ENCODE assay signal across 8 cellular contexts in the genomic region with DNA sequence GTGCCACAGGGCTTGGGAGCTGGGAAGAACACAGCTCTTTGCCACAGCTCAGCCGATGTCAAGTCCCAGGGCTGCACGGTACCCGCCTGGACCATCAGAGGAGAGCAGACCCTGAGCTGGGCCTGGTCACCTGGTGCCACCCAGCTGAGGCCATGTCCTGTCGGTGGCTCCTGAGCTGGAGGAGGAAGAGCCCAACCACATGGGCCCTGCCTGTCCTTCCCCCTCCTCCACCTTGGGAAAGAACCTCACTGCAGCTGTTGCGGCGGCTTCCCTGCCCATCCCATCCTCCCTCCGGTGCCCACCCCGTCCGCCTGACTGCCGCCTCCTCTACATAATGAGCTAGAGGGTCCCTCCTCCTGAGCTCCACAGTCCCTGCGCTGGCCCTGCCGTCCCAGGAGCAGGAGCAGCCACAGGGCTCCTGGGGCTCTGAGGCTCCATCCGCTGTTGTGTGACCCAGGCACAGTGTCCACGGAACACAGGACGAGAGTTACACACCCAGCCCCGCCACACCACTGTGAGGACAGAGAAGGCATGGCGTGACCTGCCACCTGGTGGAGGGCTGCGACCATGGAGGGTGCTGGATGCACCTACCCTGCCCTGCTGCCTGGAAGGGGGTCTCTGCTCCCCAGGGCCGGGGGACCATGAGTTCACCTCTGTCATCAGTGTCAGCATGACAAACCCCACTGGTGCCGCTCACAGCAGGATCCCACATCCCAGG. TPM values are rescaled to one million over a fixed set of nuclear protein-coding genes. Genes with fewer than 3 reads are reported as not detected.
DNase-seq lines count a peak whose midpoint lies in the region; ATAC-seq, FAIRE-seq and TF ChIP-seq lines count a peak whose summit lies in the region.

No MANE protein-coding gene starts in this region.

- ATAC-seq in K562 (peak; percentile 77), GM19463 (IDR thresholded peaks at IDR 0.05; ENCODE audit: unreplicated experiment) (no peak), GM19452 (IDR thresholded peaks at IDR 0.05; ENCODE audit: unreplicated experiment) (no peak)

- TF ChIP-seq EP300 in K562 (IDR thresholded peaks at IDR 0.05; ENCODE audit: low read length): no peak
- no peak for TF ChIP-seq EP300 in stomach (IDR thresholded peaks at IDR 0.05)

- peaks cover 3% of the 10 kb centered on the region; the same call in 1 of the 3 replicates for H3K36me3 ChIP-seq in K562 (ENCODE audit: control insufficient read depth, insufficient read depth, low read length)
- H3K36me3 ChIP-seq in stomach: peaks cover 0 to 15% (median 11%) of the 10 kb centered on the region in 4 donors

- H3K4me1 ChIP-seq in K562 (replicated peaks in 1 of 2; ENCODE audit: control insufficient read depth in 2 of 2, insufficient read depth in 2 of 2, low read length in 2 of 2) (peaks cover 0 to 49% of the 10 kb centered on the region in 2 experiments; a peak in 4 of 5 replicates), stomach (peaks cover 17 to 36% (median 28%) of the 10 kb centered on the region in 4 donors)

- H3K9me1 ChIP-seq in K562 (ENCODE audit: control insufficient read depth, insufficient read depth, low read length): no peaks in the 10 kb centered on the region

- TF ChIP-seq POLR2A in K562 (conservative IDR thresholded peaks at IDR 0.05): no peak
- TF ChIP-seq POLR2A in stomach (IDR thresholded peaks at IDR 0.05): no peak

- 28% methylated on average over 19 of the region's 20 CpGs for WGBS in K562 (ENCODE audit: insufficient coverage, low coverage, missing lambda C conversion rate)
- WGBS in stomach, 5 donors: 27 to 43% (median 33%) methylated on average over 16 to 20 of the region's 20 CpGs

- DNase-seq in activated gamma-delta T cell treated with Interleukin-2 at 50 U/mL for 16 hours (peak; percentile 42), activated gamma-delta T cell (lab: John Stamatoyannopoulos, UW) (no peak), RWPE1 (ENCODE audit: low spot score) (peak; percentile 47), K562 (ENCODE audit: extremely low read depth in 1 of 4, low spot score in 3 of 4) (peak in 3 of 4 experiments; percentile 34 to 52 (median 40)), kidney tubule cell (ENCODE audit: low spot score) (peak; percentile 32), stomach (peak; percentile 39)

- no TSS peak for BruUV-seq in K562 (replicated peaks; lab: Mats Ljungman, UMichigan)

- H3K9ac ChIP-seq in K562 (ENCODE audit: insufficient read depth in 1 of 2, low read depth in 2 of 2, low read length in 2 of 2): peak overlapping the region in 1 of 2 experiments; percentile 61; a peak in 2 of 4 replicates

- no peaks in the 10 kb centered on the region for H3K79me2 ChIP-seq in K562 (ENCODE audit: control insufficient read depth, insufficient read depth, low read length)

- H3K9me3 ChIP-seq in K562 (replicated peaks; ENCODE audit: control insufficient read depth, insufficient read depth, low read depth, low read length): no peaks in the 10 kb centered on the region
- H3K9me3 ChIP-seq in stomach: no peaks in the 10 kb centered on the region

- H3K4me3 ChIP-seq in K562 (no peak overlapping the region), stomach (no peak overlapping the region)

- TF ChIP-seq CTCF in RWPE1 (conservative IDR thresholded peaks at IDR 0.05; ENCODE audit: low read depth) (peak; percentile 65), K562 (IDR thresholded peaks at IDR 0.05 in 2 of 3, conservative IDR thresholded peaks at IDR 0.05 in 1 of 3; ENCODE audit: insufficient read depth in 2 of 3, low read depth in 1 of 3, low read length in 3 of 3) (peak; percentile 48 to 60 (median 48)), stomach (IDR thresholded peaks at IDR 0.05) (peak in 5 of 7 experiments; percentile 26 to 74 (median 39))

- H3K27me3 ChIP-seq in K562 (ENCODE audit: control insufficient read depth in 2 of 2, insufficient read depth in 2 of 2, low read length in 2 of 2) (peaks cover 15 to 20% of the 10 kb centered on the region in 2 experiments), stomach (peaks cover 0 to 39% (median 27%) of the 10 kb centered on the region in 3 donors)

- no peak for FAIRE-seq in K562 (lab: Jason Lieb, UNC)

- in situ Hi-C loops in K562 (cut with MboI): no loop called here

- H4K20me1 ChIP-seq in K562 (replicated peaks; ENCODE audit: control insufficient read depth, insufficient read depth, low read length): no peaks in the 10 kb centered on the region

- peak in 1 of 2 experiments; percentile 57; a peak in 2 of 4 replicates for TF ChIP-seq RAD21 in K562 (CRISPR knock-in tag; conservative IDR thresholded peaks at IDR 0.05 in 1 of 2, IDR thresholded peaks at IDR 0.05 in 1 of 2)

- POLR2A ChIA-PET in RWPE1 (lab: Yijun Ruan, JAX; ENCODE audit: low non-redundant PET) (no interaction called here), K562 (lab: Yijun Ruan, JAX) (no interaction called here)

- H3K4me2 ChIP-seq in K562 (ENCODE audit: insufficient read depth, low read length): no peak overlapping the region

- H2AFZ ChIP-seq in K562 (ENCODE audit: low read depth, low read length): no peak overlapping the region

- CTCF ChIA-PET in RWPE1 (lab: Yijun Ruan, JAX) (interaction anchor here (0.5 to 1.0 kb wide), 4 partner anchors 16 to 492 kb away, joined by 3 to 4 read pairs (median 3); no protein-coding TSS in a partner anchor), K562 (lab: Yijun Ruan, JAX; ENCODE audit: low intra/inter-chr PET ratio) (interaction anchor here (0.6 to 3.0 kb wide), 3 partner anchors 16 to 543 kb away, joined by 3 to 20 read pairs (median 5); no protein-coding TSS in a partner anchor)

- intact Hi-C loops in K562 (cut with micrococcal nuclease) (no loop called here), stomach (cut with DNase I; ENCODE audit: low total_unique reads) (loop anchor here (10.0 kb wide), 1 partner anchor 105 kb away; no protein-coding TSS in a partner anchor)

- H3K27ac ChIP-seq in RWPE1 (no peak overlapping the region), K562 (ENCODE audit: extremely low read depth, low read depth, low read length) (no peak overlapping the region), stomach (peak overlapping the region in 2 of 5 donors; percentile 4 to 45)

TF ChIP-seq in K562, 482 proteins besides CTCF, POLR2A, EP300 and RAD21:
- no peak for TF ChIP-seq NFATC3 (IDR thresholded peaks at IDR 0.05)
- peak; percentile 51 for TF ChIP-seq SMC3 (conservative IDR thresholded peaks at IDR 0.05; ENCODE audit: insufficient read depth, low read depth, low read length)
- peak; percentile 67 for TF ChIP-seq POLR2G (IDR thresholded peaks at IDR 0.05; ENCODE audit: low read depth, low read length)
- no peak for TF ChIP-seq HSF4 (CRISPR knock-in tag; IDR thresholded peaks at IDR 0.05; ENCODE audit: borderline replicate concordance)
- TF ChIP-seq STAG1 (CRISPR knock-in tag; IDR thresholded peaks at IDR 0.05; ENCODE audit: borderline replicate concordance): peak; percentile 67; the same call in 1 of the 2 replicates
- TF ChIP-seq PCBP1 (IDR thresholded peaks at IDR 0.05; ENCODE audit: low read depth, low read length, poor library complexity, severe bottlenecking): peak; percentile 18
- peak; percentile 58 for TF ChIP-seq RBM22 (IDR thresholded peaks at IDR 0.05; ENCODE audit: low read depth, low read length, poor library complexity, severe bottlenecking)

RNA-seq across cellular contexts. Expression of a gene that starts 21.4 kb away (rescaled TPM):
- 33.8 and 66.2 TPM in 2 replicates for total RNA-seq in K562 (2011; cell fraction: chromatin; rRNA removed; ENCODE audit: low replicate concordance)
- total RNA-seq in K562 (2011; cell fraction: nucleolus; rRNA removed): 40.5 and 47.9 TPM in 2 replicates
- 22.9 and 24.6 TPM in 2 replicates for total RNA-seq in K562 (2011; cell fraction: nucleoplasm; rRNA removed)
- total RNA-seq in K562 (2014; rRNA removed) (10.3 and 12.9 TPM in 2 replicates), K562 (2014; rRNA removed; fragmentation: Illumina TruSeq; extraction: Trizol) (14.4 and 15.7 TPM in 2 replicates), K562 (2015; rRNA removed; fragmentation: Illumina TruSeq; extraction: Trizol) (12.7 and 13.8 TPM in 2 replicates), K562 (2021) (25.6 and 26.8 TPM in 2 replicates), stomach (100 to 1,000 TPM in 1 of 5 donors, 10 to 100 TPM in 3, 1 to 10 TPM in 1; 5.4 to 117 (median 12.9) TPM)
- polyA plus RNA-seq in K562 (2011; rRNA removed) (8.0 and 13.4 TPM in 2 replicates), K562 (2014; fragmentation: Illumina TruSeq; extraction: Trizol) (11.4 and 15.5 TPM in 2 replicates), K562 (2014; fragmentation: Nextera tagmentation; extraction: Ambion mirVana) (1 to 10 TPM in 1 of 2 experiments, under 1 TPM in 1; 0.25 to 1.8 TPM), K562 (2014; rRNA removed) (28.3 and 30.4 TPM in 2 replicates), stomach (10 to 100 TPM; 23.6 to 30.5 (median 25.4) TPM)
- polyA plus RNA-seq in K562 (2011; cell fraction: cytosol; rRNA removed): 10.5 and 35.5 TPM in 2 replicates
- polyA plus RNA-seq in K562 (2011; cell fraction: nucleus; rRNA removed): 10.7 and 20.1 TPM in 2 replicates
- 13.7 and 20.1 TPM in 2 replicates for polyA plus RNA-seq in K562 (2012)
- 11.2 and 15.9 TPM in 2 replicates for polyA minus RNA-seq in K562 (2011; rRNA and poly(A)+ RNA removed)
- polyA minus RNA-seq in K562 (2011; cell fraction: cytosol; rRNA and poly(A)+ RNA removed): 5.0 and 8.7 TPM in 2 replicates
- 13.5 and 13.7 TPM in 2 replicates for polyA minus RNA-seq in K562 (2011; cell fraction: nucleus; rRNA and poly(A)+ RNA removed)
